In genomic region chr6:31764239-31764638, GRCh38 we compare ENCODE assay signal across 26 cellular contexts. TPM values are rescaled to one million over a fixed set of nuclear protein-coding genes. Genes with fewer than 3 reads are reported as not detected.
DNase-seq lines count a peak whose midpoint lies in the region; ATAC-seq and TF ChIP-seq lines count a peak whose summit lies in the region.
"Had no signal": no experiment of that assay in that cellular context is flagged by ENCODE, and none has a peak within 500 bp of the region (broad histone marks: within the 10 kb centered on the region; RNA-seq: fewer than 3 reads in every experiment).

No MANE protein-coding gene starts in this region.

- TF ChIP-seq CTCF in heart right ventricle (IDR thresholded peaks at IDR 0.05) (no peak), RWPE1 (conservative IDR thresholded peaks at IDR 0.05; ENCODE audit: low read depth) (no peak), WTC11 (IDR thresholded peaks at IDR 0.05) (no peak), heart left ventricle (IDR thresholded peaks at IDR 0.05) (no peak)

- no peak overlapping the region for H3K27ac Mint-ChIP-seq in WTC11
- H3K27ac Mint-ChIP-seq: activated naive CD8-positive, alpha-beta T cell treated with anti-CD3 and anti-CD28 coated beads, Interleukin-2, amount 50 U/mL, for 24 hours; natural killer cell treated with Interleukin-12 subunit alpha and Interleukin-12 subunit beta and Interleukin-15 and Interleukin-18, amount 100 ng/mL, for 72 hours; T-cell had no signal

- WGBS in heart right ventricle, 2 donors = 87 to 93% methylated on average over 4 of the region's 4 CpGs
- 95 to 100% methylated on average over 1 to 2 of the region's 4 CpGs for WGBS in mesodermal cell (ENCODE audit: insufficient coverage in 2 of 2), 2 experiments
- 85 to 89% (median 86%) methylated on average over 4 of the region's 4 CpGs for WGBS in heart left ventricle, 4 donors

- peaks cover 22% of the 10 kb centered on the region for H3K36me3 Mint-ChIP-seq in WTC11

- DNase-seq in Right ventricle myocardium inferior (ENCODE audit: missing footprints) (peak; percentile 8), heart right ventricle (no peak), RWPE1 (ENCODE audit: low spot score) (no peak), WTC11 (ENCODE audit: low spot score) (no peak), heart left ventricle (no peak)
- DNase-seq: activated CD4-positive, alpha-beta T cell treated with anti-CD3 and anti-CD28 coated beads, Interleukin-2, amount 50 U/mL, for 4 hours; activated effector memory CD4-positive, alpha-beta T cell treated with anti-CD3 and anti-CD28 coated beads, Interleukin-2, amount 50 U/mL, for 16 hours; activated naive CD8-positive, alpha-beta T cell treated with anti-CD3 and anti-CD28 coated beads, Interleukin-2, amount 50 U/mL, for 24 hours; activated T-cell treated with anti-CD3 and anti-CD28 coated beads for 4 hours; cerebellar nuclear complex; glutamatergic neuron; NCI-H1092 treated with DMSO at 0.1 percent for 48 hours; NCI-H2029; NCI-H774; right cardiac atrium; stimulated activated CD4-positive, alpha-beta T cell treated with anti-CD3 and anti-CD28 coated beads, Interleukin-12 subunit alpha, Interleukin-12 subunit beta, amount 100 ng/mL, for 4 hours; stimulated activated CD4-positive, alpha-beta T cell treated with anti-CD3 and anti-CD28 coated beads, Interleukin-4, amount 100 ng/mL, for 24 hours; stimulated activated naive CD4-positive, alpha-beta T cell; T-cell had no signal

- CTCF ChIA-PET in RWPE1 (lab: Yijun Ruan, JAX) (no interaction called here), WTC11 (lab: Charles Lee) (interaction anchor here (0.8 to 1.3 kb wide), 3 partner anchors 9 to 75 kb away, joined by 3 to 6 read pairs (median 5); no protein-coding TSS in a partner anchor)

- H3K36me3 ChIP-seq in heart right ventricle (peaks cover 0 to 14% (median 0%) of the 10 kb centered on the region in 9 donors), mesodermal cell (ENCODE audit: control insufficient read depth, insufficient read depth, low read length) (peaks cover 30% of the 10 kb centered on the region), heart left ventricle (peaks cover 0 to 23% (median 0%) of the 10 kb centered on the region in 9 donors)

- H3K4me3 Mint-ChIP-seq in WTC11 = no peak overlapping the region
- H3K4me3 Mint-ChIP-seq: activated naive CD8-positive, alpha-beta T cell treated with anti-CD3 and anti-CD28 coated beads, Interleukin-2, amount 50 U/mL, for 24 hours; natural killer cell treated with Interleukin-12 subunit alpha and Interleukin-12 subunit beta and Interleukin-15 and Interleukin-18, amount 100 ng/mL, for 72 hours; T-cell had no signal

- H3K27me3 Mint-ChIP-seq in WTC11 (ENCODE audit: low read depth) = no peaks in the 10 kb centered on the region; the same call in 1 of the 2 replicates
- H3K27me3 Mint-ChIP-seq: activated naive CD8-positive, alpha-beta T cell treated with anti-CD3 and anti-CD28 coated beads, Interleukin-2, amount 50 U/mL, for 24 hours; natural killer cell treated with Interleukin-12 subunit alpha and Interleukin-12 subunit beta and Interleukin-15 and Interleukin-18, amount 100 ng/mL, for 72 hours; T-cell had no signal

- no peak overlapping the region for H3K4me3 ChIP-seq in heart right ventricle
- no peak overlapping the region for H3K4me3 ChIP-seq in mesodermal cell (ENCODE audit: extremely low read depth, insufficient read depth, low read length, poor library complexity, severe bottlenecking)
- no peak overlapping the region for H3K4me3 ChIP-seq in heart left ventricle

- POLR2A ChIA-PET in RWPE1 (lab: Yijun Ruan, JAX; ENCODE audit: low non-redundant PET) (no interaction called here), WTC11 (lab: Charles Lee) (interaction anchor here (0.5 kb wide), 1 partner anchor 83 kb away, joined by 3 read pairs; the partner anchor contains the start of gene LY6G5C)

- peaks cover 23% of the 10 kb centered on the region for H3K4me1 Mint-ChIP-seq in WTC11

- ATAC-seq in Right ventricle myocardium inferior = no peak
- no peak for ATAC-seq in heart right ventricle
- no peak for ATAC-seq in WTC11
- ATAC-seq in heart left ventricle = no peak
- ATAC-seq in HG03045 (IDR thresholded peaks at IDR 0.05; ENCODE audit: unreplicated experiment) = no peak
- ATAC-seq: activated naive CD8-positive, alpha-beta T cell treated with anti-CD3 and anti-CD28 coated beads, Interleukin-2, amount 50 U/mL, for 24 hours; natural killer cell treated with Interleukin-12 subunit alpha and Interleukin-12 subunit beta and Interleukin-15 and Interleukin-18, amount 100 ng/mL, for 72 hours; T-cell had no signal

- H3K4me1 ChIP-seq in heart right ventricle (peaks cover 0 to 23% (median 12%) of the 10 kb centered on the region in 9 donors), mesodermal cell (ENCODE audit: control insufficient read depth, insufficient read depth, low read length, poor library complexity, severe bottlenecking) (peaks cover 18% of the 10 kb centered on the region), heart left ventricle (peaks cover 0 to 22% (median 6%) of the 10 kb centered on the region in 12 donors)
- H3K4me1 ChIP-seq: parathyroid adenoma had no signal

- no peaks in the 10 kb centered on the region for H3K9me3 Mint-ChIP-seq in WTC11
- H3K9me3 Mint-ChIP-seq: activated naive CD8-positive, alpha-beta T cell treated with anti-CD3 and anti-CD28 coated beads, Interleukin-2, amount 50 U/mL, for 24 hours; natural killer cell treated with Interleukin-12 subunit alpha and Interleukin-12 subunit beta and Interleukin-15 and Interleukin-18, amount 100 ng/mL, for 72 hours; T-cell had no signal

- H3K27ac ChIP-seq in heart right ventricle = no peak overlapping the region
- peak overlapping the region; percentile 66 for H3K27ac ChIP-seq in RWPE1
- peak overlapping the region; percentile 29 for H3K27ac ChIP-seq in mesodermal cell (ENCODE audit: low read depth, low read length, severe bottlenecking)
- no peak overlapping the region for H3K27ac ChIP-seq in heart left ventricle
- H3K27ac ChIP-seq: C4-2B, epithelial cell of prostate, HL-60, parathyroid adenoma had no signal

- TF ChIP-seq POLR2A in heart left ventricle (IDR thresholded peaks at IDR 0.05) = no peak

- H3K9me3 ChIP-seq in heart right ventricle (no peaks in the 10 kb centered on the region), mesodermal cell (ENCODE audit: control insufficient read depth, low read length) (no peaks in the 10 kb centered on the region), heart left ventricle (no peaks in the 10 kb centered on the region)

- H3K27me3 ChIP-seq in heart right ventricle (no peaks in the 10 kb centered on the region), heart left ventricle (no peaks in the 10 kb centered on the region)

- intact Hi-C loops in Right ventricle myocardium inferior (cut with DNase I) (no loop called here), heart right ventricle (cut with DNase I) (loop anchor here in 1 of 10 donors (10.0 kb wide), 1 partner anchor 79 kb away; the partner anchor contains the start of gene LY6G5C), heart left ventricle (cut with DNase I) (loop anchor here in 3 of 10 donors (5.0 to 10.0 kb wide), 3 partner anchors 37 to 82 kb away; partner anchors contain the start of genes LY6G5C (in 2 of the 3) and DDAH2 (in 1 of the 3))

TF ChIP-seq in WTC11, 78 proteins besides CTCF, POLR2A, EP300 and RAD21 (continues in another document):
- TF ChIP-seq ATF1 (CRISPR knock-in tag; IDR thresholded peaks at IDR 0.05) = no peak

RNA-seq across cellular contexts. Expression of gene SAPCD1, which starts 1.8 kb away (rescaled TPM):
- 0.57 TPM for total RNA-seq in Right ventricle myocardium inferior
- 1 to 10 TPM in 1 of 10 donors, under 1 TPM in 6, not detected in 3; 0.52 to 1.2 (median 0.72) TPM for total RNA-seq in heart right ventricle
- 1 to 10 TPM in 1 of 2 donors, under 1 TPM in 1; 0.36 to 1.9 TPM for polyA plus RNA-seq in heart right ventricle
- polyA plus RNA-seq in mesodermal cell (2013, experiment 1 of 2) = 4.5 TPM
- polyA plus RNA-seq in mesodermal cell (2013, experiment 2 of 2) = 3.9 TPM
- total RNA-seq in WTC11 (2021) = 13.3 to 16.9 TPM (median 13.7 TPM) in 3 replicates
- 1 to 10 TPM in 1 of 9 donors, under 1 TPM in 2, not detected in 6; 0.73 to 1.5 (median 0.76) TPM for total RNA-seq in heart left ventricle
- under 1 TPM; 0.35 to 0.50 TPM for polyA plus RNA-seq in heart left ventricle

RNA-seq across cellular contexts. Expression of gene VWA7, which starts 12.9 kb away (rescaled TPM):
- total RNA-seq in Right ventricle myocardium inferior (12.1 TPM), heart right ventricle (10 to 100 TPM in 9 of 10 donors, 1 to 10 TPM in 1; 10.0 to 28.3 (median 20.8) TPM), WTC11 (2021) (1.2 to 1.8 TPM (median 1.4 TPM) in 3 replicates), heart left ventricle (10 to 100 TPM in 7 of 9 donors, 1 to 10 TPM in 2; 8.0 to 25.8 (median 16.1) TPM)
- polyA plus RNA-seq in heart right ventricle (1 to 10 TPM; 2.2 to 6.6 TPM), heart left ventricle (1 to 10 TPM; 4.0 to 6.2 TPM)
- 0.29 TPM for polyA plus RNA-seq in mesodermal cell (2013, experiment 1 of 2)
- 0.51 TPM for polyA plus RNA-seq in mesodermal cell (2013, experiment 2 of 2)

RNA-seq across cellular contexts. Expression of gene MSH5, which starts 24.4 kb away (rescaled TPM):
- total RNA-seq in Right ventricle myocardium inferior (2.0 TPM), heart right ventricle (1 to 10 TPM in 8 of 10 donors, under 1 TPM in 2; 0.89 to 4.3 (median 2.6) TPM), WTC11 (2021) (43.1 to 62.3 TPM (median 56.1 TPM) in 3 replicates), heart left ventricle (1 to 10 TPM in 7 of 9 donors, under 1 TPM in 2; 0.44 to 8.4 (median 1.9) TPM)
- polyA plus RNA-seq in heart right ventricle (1 to 10 TPM in 1 of 2 donors, under 1 TPM in 1; 0.97 to 6.1 TPM), heart left ventricle (1 to 10 TPM; 1.0 to 2.3 TPM)
- 31.6 TPM for polyA plus RNA-seq in mesodermal cell (2013, experiment 1 of 2)
- 21.8 TPM for polyA plus RNA-seq in mesodermal cell (2013, experiment 2 of 2)

RNA-seq across cellular contexts. Expression of gene CLIC1, which starts 27.9 kb away (rescaled TPM):
- 102 TPM for total RNA-seq in Right ventricle myocardium inferior
- 100 to 1,000 TPM in 2 of 10 donors, 10 to 100 TPM in 8; 64.5 to 219 (median 87.9) TPM for total RNA-seq in heart right ventricle
- 100 to 1,000 TPM in 1 of 2 donors, 10 to 100 TPM in 1; 51.1 to 400 TPM for polyA plus RNA-seq in heart right ventricle
- 774 TPM for polyA plus RNA-seq in mesodermal cell (2013, experiment 1 of 2)
- polyA plus RNA-seq in mesodermal cell (2013, experiment 2 of 2) = 678 TPM
- total RNA-seq in WTC11 (2021) = 229 to 244 TPM (median 230 TPM) in 3 replicates
- 100 to 1,000 TPM in 6 of 9 donors, 10 to 100 TPM in 3; 72.5 to 310 (median 124) TPM for total RNA-seq in heart left ventricle
- polyA plus RNA-seq in heart left ventricle = 100 to 1,000 TPM in 1 of 2 donors, 10 to 100 TPM in 1; 68.0 to 392 TPM

RNA-seq across cellular contexts. Expression of gene VARS1, which starts 31.3 kb away (rescaled TPM):
- 29.7 TPM for total RNA-seq in Right ventricle myocardium inferior
- total RNA-seq in heart right ventricle = 10 to 100 TPM; 22.4 to 43.4 (median 29.5) TPM
- 10 to 100 TPM; 26.5 to 44.0 TPM for polyA plus RNA-seq in heart right ventricle
- polyA plus RNA-seq in mesodermal cell (2013, experiment 1 of 2) = 76.5 TPM
- 67.8 TPM for polyA plus RNA-seq in mesodermal cell (2013, experiment 2 of 2)
- total RNA-seq in WTC11 (2021) = 147 to 177 TPM (median 161 TPM) in 3 replicates
- total RNA-seq in heart left ventricle = 10 to 100 TPM; 18.6 to 61.8 (median 26.1) TPM
- polyA plus RNA-seq in heart left ventricle = 10 to 100 TPM; 21.9 to 54.6 TPM

Comparison
In these comparisons a context has a peak if more than half of its experiments do, and no peak if none do; other contexts are left out.
1. H3K27ac ChIP-seq: peak in RWPE1 (single experiment) and mesodermal cell (single experiment); none in heart right ventricle (0 of 10) and heart left ventricle (0 of 12).